ENCODE assay signal across 16 cellular contexts in genomic region chr15:84956199-84956598, GRCh38. TPM values are rescaled to one million over a fixed set of nuclear protein-coding genes. Genes with fewer than 3 reads are reported as not detected.
DNase-seq lines count a peak whose midpoint lies in the region; ATAC-seq, FAIRE-seq and TF ChIP-seq lines count a peak whose summit lies in the region.
"Had no signal": no experiment of that assay in that cellular context is flagged by ENCODE, and none has a peak within 500 bp of the region (broad histone marks: within the 10 kb centered on the region; RNA-seq: fewer than 3 reads in every experiment).

No MANE protein-coding gene starts in this region.

- H3K36me3 ChIP-seq in A673 (ENCODE audit: insufficient read depth, low read length, poor library complexity, severe bottlenecking), result no peaks in the 10 kb centered on the region
- no peaks in the 10 kb centered on the region; a peak in 1 of 22 replicates for H3K36me3 ChIP-seq in BLaER1 treated with 17β-estradiol and CSF1 and Interleukin-3, amounts not matched to agents 10 nM and 100 nM
- no peaks in the 10 kb centered on the region for H3K36me3 ChIP-seq in HEK293 (ENCODE audit: control insufficient read depth in 2 of 2, insufficient read depth in 1 of 2, low read length in 2 of 2)

- peaks cover 37% of the 10 kb centered on the region for H3K4me1 Mint-ChIP-seq in endothelial cell (ENCODE audit: unreplicated experiment)

- FAIRE-seq in frontal cortex (lab: Jason Lieb, UNC), result no peak
- FAIRE-seq: D721Med, GM12892 had no signal

- H3K4me3 Mint-ChIP-seq in endothelial cell (ENCODE audit: unreplicated experiment), result no peak overlapping the region
- H3K4me3 Mint-ChIP-seq: CD4-positive, alpha-beta T cell; H9; IgD-negative memory B cell had no signal

- H3K9me3 Mint-ChIP-seq in endothelial cell (ENCODE audit: unreplicated experiment), result no peaks in the 10 kb centered on the region
- H3K9me3 Mint-ChIP-seq: CD4-positive, alpha-beta T cell; IgD-negative memory B cell had no signal

- no peak for ATAC-seq in HG02884 (IDR thresholded peaks at IDR 0.05; ENCODE audit: unreplicated experiment)

- H3K9ac ChIP-seq in BLaER1 treated with 17β-estradiol and CSF1 and Interleukin-3, amounts not matched to agents 10 nM and 100 nM, result no peak overlapping the region
- H3K9ac ChIP-seq: KMS-11 had no signal

- H3K36me3 Mint-ChIP-seq in endothelial cell (ENCODE audit: low read depth, unreplicated experiment), result no peaks in the 10 kb centered on the region
- H3K36me3 Mint-ChIP-seq: IgD-negative memory B cell had no signal

- no TSS peak for BruUV-seq in A673 (replicated peaks; lab: Mats Ljungman, UMichigan)

- peak overlapping the region; percentile 7 for H3K27ac Mint-ChIP-seq in endothelial cell (ENCODE audit: unreplicated experiment)
- H3K27ac Mint-ChIP-seq: CD4-positive, alpha-beta T cell; H9; IgD-negative memory B cell had no signal

- intact Hi-C loops in A673 (cut with micrococcal nuclease; ENCODE audit: unreplicated experiment), result loop anchor here (1.0 kb wide), 1 partner anchor 54 kb away; no protein-coding TSS in a partner anchor

- H4K20me1 ChIP-seq in BLaER1 treated with 17β-estradiol and CSF1 and Interleukin-3, amounts not matched to agents 10 nM and 100 nM, result no peaks in the 10 kb centered on the region

- H3K4me3 ChIP-seq in A673 (ENCODE audit: low read depth, low read length, poor library complexity, severe bottlenecking) (no peak overlapping the region), HEK293 (ENCODE audit: low read depth, low read length) (no peak overlapping the region)
- no peak overlapping the region for H3K4me3 ChIP-seq in BLaER1 treated with 17β-estradiol and CSF1 and Interleukin-3, amounts not matched to agents 10 nM and 100 nM

- no peaks in the 10 kb centered on the region for H3K27me3 Mint-ChIP-seq in endothelial cell (ENCODE audit: unreplicated experiment)

- H3K4me1 ChIP-seq in A673 (ENCODE audit: insufficient read depth, low read length, poor library complexity, severe bottlenecking) (peaks cover 35% of the 10 kb centered on the region), HEK293 (ENCODE audit: control insufficient read depth, insufficient read depth, low read length) (no peaks in the 10 kb centered on the region)
- H3K4me1 ChIP-seq in BLaER1 treated with 17β-estradiol and CSF1 and Interleukin-3, amounts not matched to agents 10 nM and 100 nM, result peaks cover 20 to 43% (median 40%) of the 10 kb centered on the region in 10 experiments

- DNase-seq in A673 (ENCODE audit: low spot score) (no peak), endothelial cell (ENCODE audit: low spot score) (no peak), NCI-H2107 treated with DMSO at 0.1 percent for 48 hours (lab: John Stamatoyannopoulos, UW; ENCODE audit: unreplicated experiment) (no peak), frontal cortex (ENCODE audit: low spot score in 2 of 2) (no peak)
- DNase-seq: ACHN; CD4-positive, alpha-beta T cell; DND-41; GOT3; H9 had no signal

- peak overlapping the region in 9 of 11 experiments; percentile 23 to 77 (median 40); a peak in 11 of 22 replicates for H3K4me2 ChIP-seq in BLaER1 treated with 17β-estradiol and CSF1 and Interleukin-3, amounts not matched to agents 10 nM and 100 nM
- H3K4me2 ChIP-seq: KMS-11 had no signal

- CTCF ChIA-PET in A673 (lab: Charles Lee) (interaction anchor here (0.7 kb wide), 1 partner anchor 49 kb away, joined by 4 read pairs; no protein-coding TSS in a partner anchor), HEK293 (lab: Yijun Ruan, JAX) (interaction anchor here (1.0 to 2.6 kb wide), 4 partner anchors 22 to 90 kb away, joined by 3 to 9 read pairs (median 6); no protein-coding TSS in a partner anchor)

- no peaks in the 10 kb centered on the region for H3K27me3 ChIP-seq in A673 (replicated peaks; ENCODE audit: insufficient read depth, low read depth, low read length, poor library complexity)
- no peaks in the 10 kb centered on the region for H3K27me3 ChIP-seq in BLaER1 treated with 17β-estradiol and CSF1 and Interleukin-3, amounts not matched to agents 10 nM and 100 nM

- POLR2A ChIA-PET in A673 (lab: Charles Lee; ENCODE audit: low non-redundant PET), result no interaction called here
- POLR2A ChIA-PET in HEK293 (lab: Yijun Ruan, JAX), result no interaction called here

- H3K9me3 ChIP-seq in A673 (ENCODE audit: low read depth, low read length, poor library complexity, severe bottlenecking), result no peaks in the 10 kb centered on the region
- H3K9me3 ChIP-seq in BLaER1 treated with 17β-estradiol and CSF1 and Interleukin-3, amounts not matched to agents 10 nM and 100 nM (replicated peaks in 1 of 11), result peaks cover 0 to 19% (median 15%) of the 10 kb centered on the region in 11 experiments; a peak in 15 of 22 replicates
- no peaks in the 10 kb centered on the region for H3K9me3 ChIP-seq in HEK293 (ENCODE audit: control insufficient read depth, insufficient read depth, low read depth, low read length)

- H3K27ac ChIP-seq in A673 (ENCODE audit: low read depth, low read length, poor library complexity, severe bottlenecking) (peak overlapping the region; percentile 69), HEK293 (ENCODE audit: extremely low read depth, low read depth, low read length) (no peak overlapping the region)
- H3K27ac ChIP-seq in BLaER1 treated with 17β-estradiol and CSF1 and Interleukin-3, amounts not matched to agents 10 nM and 100 nM, result no peak overlapping the region
- H3K27ac ChIP-seq: KMS-11 had no signal

- TF ChIP-seq CTCF in A673 (conservative IDR thresholded peaks at IDR 0.05; ENCODE audit: low read depth, low read length) (no peak), HEK293 (tag by site-specific recombination; IDR thresholded peaks at IDR 0.05) (no peak), endothelial cell (IDR thresholded peaks at IDR 0.05; ENCODE audit: unreplicated experiment) (no peak)

TF ChIP-seq in HEK293, 187 proteins besides CTCF, POLR2A, EP300 and RAD21:
- TF ChIP-seq ZNF366 (tag by site-specific recombination; conservative IDR thresholded peaks at IDR 0.05), result peak; percentile 90
- TF ChIP-seq ZNF521 (tag by site-specific recombination; IDR thresholded peaks at IDR 0.05), result 0 out of 2 replicates have a peak, but pooled peaks have one; percentile 46
- no peak for TF ChIP-seq SALL2 (tag by site-specific recombination; IDR thresholded peaks at IDR 0.05; ENCODE audit: borderline replicate concordance)

RNA-seq across cellular contexts. Expression of gene PDE8A, which starts 25.5 kb away (rescaled TPM):
- total RNA-seq in A673 (2021) (69.8 and 80.7 TPM in 2 replicates), endothelial cell (ENCODE audit: unreplicated experiment) (43.4 TPM), frontal cortex (34.6 TPM)
